Comparison of ENCODE assay signal across 1 cellular context in genomic region chr9:72557549-72557948, GRCh38.
TF ChIP-seq lines count a peak whose summit lies in the region.

No MANE protein-coding gene starts in this region.

TF ChIP-seq in GM23338, 12 proteins besides CTCF, POLR2A, EP300 and RAD21 (continued from another document):
- TF ChIP-seq, protein P1, sequence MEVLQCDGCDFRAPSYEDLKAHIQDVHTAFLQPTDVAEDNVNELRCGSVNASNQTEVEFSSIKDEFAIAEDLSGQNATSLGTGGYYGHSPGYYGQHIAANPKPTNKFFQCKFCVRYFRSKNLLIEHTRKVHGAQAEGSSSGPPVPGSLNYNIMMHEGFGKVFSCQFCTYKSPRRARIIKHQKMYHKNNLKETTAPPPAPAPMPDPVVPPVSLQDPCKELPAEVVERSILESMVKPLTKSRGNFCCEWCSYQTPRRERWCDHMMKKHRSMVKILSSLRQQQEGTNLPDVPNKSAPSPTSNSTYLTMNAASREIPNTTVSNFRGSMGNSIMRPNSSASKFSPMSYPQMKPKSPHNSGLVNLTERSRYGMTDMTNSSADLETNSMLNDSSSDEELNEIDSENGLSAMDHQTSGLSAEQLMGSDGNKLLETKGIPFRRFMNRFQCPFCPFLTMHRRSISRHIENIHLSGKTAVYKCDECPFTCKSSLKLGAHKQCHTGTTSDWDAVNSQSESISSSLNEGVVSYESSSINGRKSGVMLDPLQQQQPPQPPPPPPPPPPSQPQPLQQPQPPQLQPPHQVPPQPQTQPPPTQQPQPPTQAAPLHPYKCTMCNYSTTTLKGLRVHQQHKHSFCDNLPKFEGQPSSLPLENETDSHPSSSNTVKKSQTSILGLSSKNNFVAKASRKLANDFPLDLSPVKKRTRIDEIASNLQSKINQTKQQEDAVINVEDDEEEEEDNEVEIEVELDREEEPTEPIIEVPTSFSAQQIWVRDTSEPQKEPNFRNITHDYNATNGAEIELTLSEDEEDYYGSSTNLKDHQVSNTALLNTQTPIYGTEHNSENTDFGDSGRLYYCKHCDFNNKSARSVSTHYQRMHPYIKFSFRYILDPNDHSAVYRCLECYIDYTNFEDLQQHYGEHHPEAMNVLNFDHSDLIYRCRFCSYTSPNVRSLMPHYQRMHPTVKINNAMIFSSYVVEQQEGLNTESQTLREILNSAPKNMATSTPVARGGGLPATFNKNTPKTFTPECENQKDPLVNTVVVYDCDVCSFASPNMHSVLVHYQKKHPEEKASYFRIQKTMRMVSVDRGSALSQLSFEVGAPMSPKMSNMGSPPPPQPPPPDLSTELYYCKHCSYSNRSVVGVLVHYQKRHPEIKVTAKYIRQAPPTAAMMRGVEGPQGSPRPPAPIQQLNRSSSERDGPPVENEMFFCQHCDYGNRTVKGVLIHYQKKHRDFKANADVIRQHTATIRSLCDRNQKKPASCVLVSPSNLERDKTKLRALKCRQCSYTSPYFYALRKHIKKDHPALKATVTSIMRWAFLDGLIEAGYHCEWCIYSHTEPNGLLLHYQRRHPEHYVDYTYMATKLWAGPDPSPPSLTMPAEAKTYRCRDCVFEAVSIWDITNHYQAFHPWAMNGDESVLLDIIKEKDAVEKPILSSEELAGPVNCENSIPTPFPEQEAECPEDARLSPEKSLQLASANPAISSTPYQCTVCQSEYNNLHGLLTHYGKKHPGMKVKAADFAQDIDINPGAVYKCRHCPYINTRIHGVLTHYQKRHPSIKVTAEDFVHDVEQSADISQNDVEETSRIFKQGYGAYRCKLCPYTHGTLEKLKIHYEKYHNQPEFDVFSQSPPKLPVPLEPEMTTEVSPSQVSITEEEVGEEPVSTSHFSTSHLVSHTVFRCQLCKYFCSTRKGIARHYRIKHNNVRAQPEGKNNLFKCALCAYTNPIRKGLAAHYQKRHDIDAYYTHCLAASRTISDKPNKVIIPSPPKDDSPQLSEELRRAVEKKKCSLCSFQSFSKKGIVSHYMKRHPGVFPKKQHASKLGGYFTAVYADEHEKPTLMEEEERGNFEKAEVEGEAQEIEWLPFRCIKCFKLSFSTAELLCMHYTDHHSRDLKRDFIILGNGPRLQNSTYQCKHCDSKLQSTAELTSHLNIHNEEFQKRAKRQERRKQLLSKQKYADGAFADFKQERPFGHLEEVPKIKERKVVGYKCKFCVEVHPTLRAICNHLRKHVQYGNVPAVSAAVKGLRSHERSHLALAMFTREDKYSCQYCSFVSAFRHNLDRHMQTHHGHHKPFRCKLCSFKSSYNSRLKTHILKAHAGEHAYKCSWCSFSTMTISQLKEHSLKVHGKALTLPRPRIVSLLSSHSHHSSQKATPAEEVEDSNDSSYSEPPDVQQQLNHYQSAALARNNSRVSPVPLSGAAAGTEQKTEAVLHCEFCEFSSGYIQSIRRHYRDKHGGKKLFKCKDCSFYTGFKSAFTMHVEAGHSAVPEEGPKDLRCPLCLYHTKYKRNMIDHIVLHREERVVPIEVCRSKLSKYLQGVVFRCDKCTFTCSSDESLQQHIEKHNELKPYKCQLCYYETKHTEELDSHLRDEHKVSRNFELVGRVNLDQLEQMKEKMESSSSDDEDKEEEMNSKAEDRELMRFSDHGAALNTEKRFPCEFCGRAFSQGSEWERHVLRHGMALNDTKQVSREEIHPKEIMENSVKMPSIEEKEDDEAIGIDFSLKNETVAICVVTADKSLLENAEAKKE (CRISPR knock-in tag; IDR thresholded peaks at IDR 0.05) = no peak
